8 cellular contexts compared by ENCODE assay signal in the genomic region with DNA sequence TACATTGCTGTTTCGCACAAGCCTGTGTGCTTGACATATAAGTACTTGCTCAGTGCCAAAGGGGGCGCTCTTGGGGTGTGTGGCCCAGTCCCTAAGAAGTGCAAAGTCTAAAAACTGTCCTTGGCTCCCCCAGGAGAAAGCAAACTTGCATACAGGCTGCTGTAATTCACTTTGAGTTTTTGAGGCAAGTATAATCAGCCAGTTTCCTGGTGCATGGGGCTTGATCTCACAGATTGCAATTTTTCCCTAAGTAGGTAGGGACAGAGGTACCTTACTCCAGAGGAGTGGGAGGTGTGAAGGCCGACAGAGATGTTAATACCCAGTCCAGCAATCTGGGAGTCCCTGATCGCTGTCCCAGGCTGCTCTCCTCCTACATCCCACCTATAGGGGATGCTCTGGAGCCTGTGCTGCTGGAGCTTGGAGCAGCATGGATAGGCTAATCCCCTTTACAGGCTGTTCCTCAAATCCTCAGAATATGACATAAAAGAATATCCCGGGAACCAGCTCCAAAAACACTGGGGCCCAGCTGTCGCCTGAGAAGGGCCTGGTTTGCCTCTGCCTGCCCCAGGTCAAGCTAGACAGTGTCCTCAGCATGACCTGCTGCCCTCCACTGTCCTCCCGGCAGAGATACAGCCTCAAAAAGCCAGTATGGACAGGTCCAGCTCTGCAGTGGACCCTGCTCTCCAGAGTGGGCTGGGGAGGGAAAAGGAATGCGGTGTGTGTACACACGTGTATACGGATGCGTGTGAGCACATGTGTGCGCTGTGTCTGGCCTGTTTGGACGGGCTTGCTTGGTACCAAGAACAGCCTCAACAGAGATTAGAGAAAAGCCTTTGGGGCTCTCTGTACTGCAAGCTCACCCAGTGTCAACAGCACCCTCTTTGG.
A peak's percentile ranks its signal among the peaks of the same experiment; 100 is the strongest.
DNase-seq lines count a peak whose midpoint lies in the region; ATAC-seq and TF ChIP-seq lines count a peak whose summit lies in the region.

No MANE protein-coding gene starts in this region.

- dilution Hi-C loops in mammary epithelial cell (cut with HindIII; ENCODE audit: low sequenced_read_pairs), result loop anchor here (5.0 kb wide), 1 partner anchor 183 kb away; no protein-coding TSS in a partner anchor

- H3K4me1 ChIP-seq in mammary epithelial cell (ENCODE audit: insufficient read depth, low read length) (peaks cover 37% of the 10 kb centered on the region), mesodermal cell (ENCODE audit: control insufficient read depth, insufficient read depth, low read length, poor library complexity, severe bottlenecking) (peaks cover 90% of the 10 kb centered on the region)

- DNase-seq in Daoy (ENCODE audit: low read depth), result peak; percentile 45
- DNase-seq in NB4 (ENCODE audit: low read depth), result peak; percentile 94
- DNase-seq in mammary epithelial cell, result no peak
- no peak for DNase-seq in stimulated activated CD4-positive, alpha-beta T cell treated with anti-CD3 and anti-CD28 coated beads, Interleukin-4, amount 100 ng/mL, for 4 hours
- DNase-seq in middle frontal gyrus (ENCODE audit: extremely low spot score, low spot score), result no peak

- H2AFZ ChIP-seq in mammary epithelial cell (ENCODE audit: low read depth, low read length), result peak overlapping the region; percentile 19

- BruUV-seq in mammary epithelial cell (replicated peaks; lab: Mats Ljungman, UMichigan), result no TSS peak

- TF ChIP-seq POLR2A in NB4 (IDR thresholded peaks at IDR 0.05; ENCODE audit: extremely low read depth, insufficient read length), result no peak

- WGBS in mammary epithelial cell (ENCODE audit: low coverage, missing lambda C conversion rate), result 48% methylated on average over 12 of the region's 13 CpGs
- WGBS in mesodermal cell (ENCODE audit: insufficient coverage in 2 of 2), 2 experiments, result 83 to 84% methylated on average over 10 to 11 of the region's 13 CpGs

- H3K36me3 ChIP-seq in mammary epithelial cell (ENCODE audit: insufficient read depth, low read length) (no peaks in the 10 kb centered on the region), mesodermal cell (ENCODE audit: control insufficient read depth, insufficient read depth, low read length) (no peaks in the 10 kb centered on the region)

- no peak overlapping the region for H3K9ac ChIP-seq in mammary epithelial cell (ENCODE audit: insufficient read depth, low read length)

- H4K20me1 ChIP-seq in mammary epithelial cell (ENCODE audit: insufficient read depth, low read length), result no peaks in the 10 kb centered on the region

- H3K9me3 ChIP-seq in mammary epithelial cell (replicated peaks; ENCODE audit: insufficient read depth, low read length), result no peaks in the 10 kb centered on the region
- no peaks in the 10 kb centered on the region for H3K9me3 ChIP-seq in mesodermal cell (ENCODE audit: control insufficient read depth, low read length)

- CTCF ChIA-PET in mammary epithelial cell (lab: Charles Lee; ENCODE audit: low non-redundant PET), result interaction anchor here (0.7 kb wide), 2 partner anchors 291 to 299 kb away, joined by 3 to 5 read pairs; no protein-coding TSS in a partner anchor

- no peak for ATAC-seq in HG03280 (IDR thresholded peaks at IDR 0.05; ENCODE audit: unreplicated experiment)
- ATAC-seq in GM18498 (IDR thresholded peaks at IDR 0.05; ENCODE audit: unreplicated experiment), result no peak

- H3K79me2 ChIP-seq in mammary epithelial cell (ENCODE audit: insufficient read depth, low read length), result no peaks in the 10 kb centered on the region

- in situ Hi-C loops in mammary epithelial cell (cut with MboI; ENCODE audit: low sequenced_read_pairs in 2 of 2), result no loop called here

- intact Hi-C loops in mammary epithelial cell (cut with micrococcal nuclease), result no loop called here

- no peak overlapping the region for H3K4me3 ChIP-seq in NB4 (ENCODE audit: low read depth, low read length)
- no peak overlapping the region for H3K4me3 ChIP-seq in mammary epithelial cell (replicated peaks in 1 of 3; ENCODE audit: insufficient read depth in 1 of 3, low read depth in 2 of 3, low read length in 3 of 3)
- no peak overlapping the region for H3K4me3 ChIP-seq in mesodermal cell (ENCODE audit: extremely low read depth, insufficient read depth, low read length, poor library complexity, severe bottlenecking)

- H3K27ac ChIP-seq in mammary epithelial cell (ENCODE audit: insufficient read depth, low read depth, low read length), result no peak overlapping the region
- H3K27ac ChIP-seq in mesodermal cell (ENCODE audit: low read depth, low read length, severe bottlenecking), result peak overlapping the region; percentile 82

- H3K4me2 ChIP-seq in mammary epithelial cell (ENCODE audit: insufficient read depth, low read depth, low read length), result no peak overlapping the region

- no peaks in the 10 kb centered on the region for H3K27me3 ChIP-seq in mammary epithelial cell (ENCODE audit: insufficient read depth, low read length)

- peak; percentile 71 for TF ChIP-seq CTCF in NB4 (IDR thresholded peaks at IDR 0.05; ENCODE audit: low read depth, low read length)
- peak in 1 of 2 donors; percentile 47 for TF ChIP-seq CTCF in mammary epithelial cell (conservative IDR thresholded peaks at IDR 0.05 in 1 of 2, IDR thresholded peaks at IDR 0.05 in 1 of 2; ENCODE audit: extremely low read depth in 1 of 2, insufficient read depth in 1 of 2, low read depth in 1 of 2, low read length in 2 of 2)

Comparison
In these comparisons a context has a peak if more than half of its experiments do, and no peak if none do; other contexts are left out.
1. DNase-seq: peak in Daoy (single experiment) and NB4 (single experiment); none in mammary epithelial cell (single experiment), stimulated activated CD4-positive, alpha-beta T cell treated with anti-CD3 and anti-CD28 coated beads, Interleukin-4, amount 100 ng/mL, for 4 hours (0 of 2) and middle frontal gyrus (single experiment).